In the genomic region with DNA sequence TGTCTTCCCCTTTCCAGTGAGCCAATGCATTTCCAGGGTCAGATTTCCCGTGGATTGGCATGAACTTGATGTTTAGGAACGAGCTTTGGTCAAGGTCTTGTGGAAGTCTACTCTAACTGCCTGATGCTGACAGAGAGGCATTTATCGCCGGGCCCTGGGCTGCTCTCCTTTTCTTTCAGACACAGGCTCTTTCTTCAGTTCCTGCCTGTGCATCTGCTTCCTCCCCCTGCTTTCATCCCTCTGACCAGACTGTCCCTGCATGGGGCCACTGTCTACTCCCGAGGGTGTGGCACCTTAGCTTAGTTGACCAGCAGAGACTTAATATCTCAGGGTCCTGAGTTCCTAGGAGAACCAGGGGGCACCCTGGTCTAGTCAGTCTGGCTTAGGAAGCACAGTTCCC, we compare ENCODE assay signal across 2 cellular contexts.
TF ChIP-seq lines count a peak whose summit lies in the region.

No MANE protein-coding gene starts in this region.

TF ChIP-seq in HCT116, 20 proteins besides CTCF, POLR2A, EP300 and RAD21:
- TF ChIP-seq SRF (IDR thresholded peaks at IDR 0.05; ENCODE audit: low read depth) (no peak), EZH2 (IDR thresholded peaks at IDR 0.05) (no peak), JUND (IDR thresholded peaks at IDR 0.05) (no peak), CBX3 (IDR thresholded peaks at IDR 0.05; ENCODE audit: low read depth) (no peak), POLR2AphosphoS5 (IDR thresholded peaks at IDR 0.05; ENCODE audit: low read depth, low read length) (no peak), FOSL1 (IDR thresholded peaks at IDR 0.05; ENCODE audit: low read depth) (no peak), CEBPB (IDR thresholded peaks at IDR 0.05; ENCODE audit: low read depth) (no peak), ELF1 (IDR thresholded peaks at IDR 0.05; ENCODE audit: borderline replicate concordance, low read depth) (no peak), EZH2phosphoT487 (IDR thresholded peaks at IDR 0.05; ENCODE audit: borderline replicate concordance) (no peak), ZNF274 (IDR thresholded peaks at IDR 0.05; ENCODE audit: low read depth, low read length) (no peak), TCF7L2 (IDR thresholded peaks at IDR 0.05; ENCODE audit: borderline replicate concordance, extremely low read depth, insufficient read depth, insufficient read length) (no peak), ZFX (IDR thresholded peaks at IDR 0.05) (no peak), EGR1 (IDR thresholded peaks at IDR 0.05; ENCODE audit: low read depth) (no peak), SIN3A (IDR thresholded peaks at IDR 0.05; ENCODE audit: low read depth) (no peak), SP1 (IDR thresholded peaks at IDR 0.05; ENCODE audit: low read depth) (no peak), YY1 (IDR thresholded peaks at IDR 0.05; ENCODE audit: extremely low read depth, insufficient replicate concordance, low read depth, low read length) (no peak)
- TF ChIP-seq, protein P1, sequence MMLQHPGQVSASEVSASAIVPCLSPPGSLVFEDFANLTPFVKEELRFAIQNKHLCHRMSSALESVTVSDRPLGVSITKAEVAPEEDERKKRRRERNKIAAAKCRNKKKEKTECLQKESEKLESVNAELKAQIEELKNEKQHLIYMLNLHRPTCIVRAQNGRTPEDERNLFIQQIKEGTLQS (IDR thresholded peaks at IDR 0.05) = no peak
- TF ChIP-seq, protein P2, sequence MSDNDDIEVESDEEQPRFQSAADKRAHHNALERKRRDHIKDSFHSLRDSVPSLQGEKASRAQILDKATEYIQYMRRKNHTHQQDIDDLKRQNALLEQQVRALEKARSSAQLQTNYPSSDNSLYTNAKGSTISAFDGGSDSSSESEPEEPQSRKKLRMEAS (IDR thresholded peaks at IDR 0.05) = no peak
- TF ChIP-seq, protein P3, sequence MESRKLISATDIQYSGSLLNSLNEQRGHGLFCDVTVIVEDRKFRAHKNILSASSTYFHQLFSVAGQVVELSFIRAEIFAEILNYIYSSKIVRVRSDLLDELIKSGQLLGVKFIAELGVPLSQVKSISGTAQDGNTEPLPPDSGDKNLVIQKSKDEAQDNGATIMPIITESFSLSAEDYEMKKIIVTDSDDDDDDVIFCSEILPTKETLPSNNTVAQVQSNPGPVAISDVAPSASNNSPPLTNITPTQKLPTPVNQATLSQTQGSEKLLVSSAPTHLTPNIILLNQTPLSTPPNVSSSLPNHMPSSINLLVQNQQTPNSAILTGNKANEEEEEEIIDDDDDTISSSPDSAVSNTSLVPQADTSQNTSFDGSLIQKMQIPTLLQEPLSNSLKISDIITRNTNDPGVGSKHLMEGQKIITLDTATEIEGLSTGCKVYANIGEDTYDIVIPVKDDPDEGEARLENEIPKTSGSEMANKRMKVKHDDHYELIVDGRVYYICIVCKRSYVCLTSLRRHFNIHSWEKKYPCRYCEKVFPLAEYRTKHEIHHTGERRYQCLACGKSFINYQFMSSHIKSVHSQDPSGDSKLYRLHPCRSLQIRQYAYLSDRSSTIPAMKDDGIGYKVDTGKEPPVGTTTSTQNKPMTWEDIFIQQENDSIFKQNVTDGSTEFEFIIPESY (IDR thresholded peaks at IDR 0.05; ENCODE audit: extremely low read depth, insufficient replicate concordance, low read length) = no peak
- TF ChIP-seq, protein P4, sequence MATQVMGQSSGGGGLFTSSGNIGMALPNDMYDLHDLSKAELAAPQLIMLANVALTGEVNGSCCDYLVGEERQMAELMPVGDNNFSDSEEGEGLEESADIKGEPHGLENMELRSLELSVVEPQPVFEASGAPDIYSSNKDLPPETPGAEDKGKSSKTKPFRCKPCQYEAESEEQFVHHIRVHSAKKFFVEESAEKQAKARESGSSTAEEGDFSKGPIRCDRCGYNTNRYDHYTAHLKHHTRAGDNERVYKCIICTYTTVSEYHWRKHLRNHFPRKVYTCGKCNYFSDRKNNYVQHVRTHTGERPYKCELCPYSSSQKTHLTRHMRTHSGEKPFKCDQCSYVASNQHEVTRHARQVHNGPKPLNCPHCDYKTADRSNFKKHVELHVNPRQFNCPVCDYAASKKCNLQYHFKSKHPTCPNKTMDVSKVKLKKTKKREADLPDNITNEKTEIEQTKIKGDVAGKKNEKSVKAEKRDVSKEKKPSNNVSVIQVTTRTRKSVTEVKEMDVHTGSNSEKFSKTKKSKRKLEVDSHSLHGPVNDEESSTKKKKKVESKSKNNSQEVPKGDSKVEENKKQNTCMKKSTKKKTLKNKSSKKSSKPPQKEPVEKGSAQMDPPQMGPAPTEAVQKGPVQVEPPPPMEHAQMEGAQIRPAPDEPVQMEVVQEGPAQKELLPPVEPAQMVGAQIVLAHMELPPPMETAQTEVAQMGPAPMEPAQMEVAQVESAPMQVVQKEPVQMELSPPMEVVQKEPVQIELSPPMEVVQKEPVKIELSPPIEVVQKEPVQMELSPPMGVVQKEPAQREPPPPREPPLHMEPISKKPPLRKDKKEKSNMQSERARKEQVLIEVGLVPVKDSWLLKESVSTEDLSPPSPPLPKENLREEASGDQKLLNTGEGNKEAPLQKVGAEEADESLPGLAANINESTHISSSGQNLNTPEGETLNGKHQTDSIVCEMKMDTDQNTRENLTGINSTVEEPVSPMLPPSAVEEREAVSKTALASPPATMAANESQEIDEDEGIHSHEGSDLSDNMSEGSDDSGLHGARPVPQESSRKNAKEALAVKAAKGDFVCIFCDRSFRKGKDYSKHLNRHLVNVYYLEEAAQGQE (IDR thresholded peaks at IDR 0.05; ENCODE audit: low read depth) = no peak

TF ChIP-seq in H1, 55 proteins besides CTCF, POLR2A, EP300 and RAD21:
- TF ChIP-seq SRF (IDR thresholded peaks at IDR 0.05; ENCODE audit: low read depth, low read length) (no peak), MAFK (IDR thresholded peaks at IDR 0.05; ENCODE audit: low read depth, low read length) (no peak), TCF12 (IDR thresholded peaks at IDR 0.05; ENCODE audit: low read depth, low read length) (no peak), BRCA1 (IDR thresholded peaks at IDR 0.05; ENCODE audit: low read depth, low read length) (no peak), CBX8 (IDR thresholded peaks at IDR 0.05; ENCODE audit: borderline replicate concordance, low read depth, low read length) (no peak)
- TF ChIP-seq, protein P5, sequence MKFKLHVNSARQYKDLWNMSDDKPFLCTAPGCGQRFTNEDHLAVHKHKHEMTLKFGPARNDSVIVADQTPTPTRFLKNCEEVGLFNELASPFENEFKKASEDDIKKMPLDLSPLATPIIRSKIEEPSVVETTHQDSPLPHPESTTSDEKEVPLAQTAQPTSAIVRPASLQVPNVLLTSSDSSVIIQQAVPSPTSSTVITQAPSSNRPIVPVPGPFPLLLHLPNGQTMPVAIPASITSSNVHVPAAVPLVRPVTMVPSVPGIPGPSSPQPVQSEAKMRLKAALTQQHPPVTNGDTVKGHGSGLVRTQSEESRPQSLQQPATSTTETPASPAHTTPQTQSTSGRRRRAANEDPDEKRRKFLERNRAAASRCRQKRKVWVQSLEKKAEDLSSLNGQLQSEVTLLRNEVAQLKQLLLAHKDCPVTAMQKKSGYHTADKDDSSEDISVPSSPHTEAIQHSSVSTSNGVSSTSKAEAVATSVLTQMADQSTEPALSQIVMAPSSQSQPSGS (IDR thresholded peaks at IDR 0.05; ENCODE audit: low read length) = no peak
